ENCODE assay signal across 1 cellular context in the genomic region with DNA sequence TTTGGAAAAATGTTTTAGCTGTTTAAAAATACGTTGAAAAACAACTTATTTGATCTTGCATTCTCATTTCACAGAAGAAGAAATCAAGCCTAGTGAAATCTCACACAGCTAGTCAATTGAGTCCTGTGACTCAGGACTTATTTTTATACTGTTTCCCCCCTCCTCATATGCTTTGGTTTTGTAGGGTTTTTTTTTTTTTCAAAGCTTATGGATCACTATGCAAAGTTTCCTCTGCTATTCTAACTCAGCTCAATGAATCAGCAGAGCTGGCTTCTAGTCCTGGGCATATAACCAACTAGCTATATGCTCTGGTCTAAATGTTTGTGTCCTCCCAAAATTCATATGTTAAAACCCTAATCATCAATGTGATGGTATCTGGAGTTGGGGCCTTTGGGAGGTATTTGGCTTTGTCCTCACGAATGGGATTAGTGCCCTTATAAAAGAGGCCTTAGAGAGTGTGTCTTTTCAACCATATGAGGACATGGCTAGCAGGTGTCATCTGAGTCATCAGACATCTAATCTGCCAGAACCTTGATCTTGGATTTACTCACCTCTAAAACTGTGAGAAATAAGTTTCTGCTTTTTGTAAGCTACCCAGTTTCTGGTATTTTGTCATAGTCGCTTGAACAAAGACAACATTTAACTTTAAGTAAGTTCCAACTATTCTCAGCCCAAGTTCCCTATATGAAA.
A peak's percentile ranks its signal among the peaks of the same experiment; 100 is the strongest.
TF ChIP-seq lines count a peak whose summit lies in the region.

No MANE protein-coding gene starts in this region.

TF ChIP-seq in GM12878, 131 proteins besides CTCF, POLR2A, EP300 and RAD21 (continued from another document):
- TF ChIP-seq ELK1 (IDR thresholded peaks at IDR 0.05; ENCODE audit: low read depth, low read length) (no peak), MEF2A (IDR thresholded peaks at IDR 0.05; ENCODE audit: insufficient read depth, low read depth, low read length) (no peak), SRF (IDR thresholded peaks at IDR 0.05; ENCODE audit: low read depth in 2 of 2, low read length in 2 of 2) (peak in 1 of 2 experiments; percentile 65; a peak in 1 of 4 replicates), NFIC (IDR thresholded peaks at IDR 0.05; ENCODE audit: low read depth, low read length) (peak; percentile 83), FOXM1 (IDR thresholded peaks at IDR 0.05; ENCODE audit: low read depth, low read length) (peak; percentile 66; the same call in 1 of the 2 replicates), ZBTB33 (IDR thresholded peaks at IDR 0.05) (no peak), RUNX3 (IDR thresholded peaks at IDR 0.05; ENCODE audit: low read length) (peak; percentile 18)
- TF ChIP-seq, protein P1, sequence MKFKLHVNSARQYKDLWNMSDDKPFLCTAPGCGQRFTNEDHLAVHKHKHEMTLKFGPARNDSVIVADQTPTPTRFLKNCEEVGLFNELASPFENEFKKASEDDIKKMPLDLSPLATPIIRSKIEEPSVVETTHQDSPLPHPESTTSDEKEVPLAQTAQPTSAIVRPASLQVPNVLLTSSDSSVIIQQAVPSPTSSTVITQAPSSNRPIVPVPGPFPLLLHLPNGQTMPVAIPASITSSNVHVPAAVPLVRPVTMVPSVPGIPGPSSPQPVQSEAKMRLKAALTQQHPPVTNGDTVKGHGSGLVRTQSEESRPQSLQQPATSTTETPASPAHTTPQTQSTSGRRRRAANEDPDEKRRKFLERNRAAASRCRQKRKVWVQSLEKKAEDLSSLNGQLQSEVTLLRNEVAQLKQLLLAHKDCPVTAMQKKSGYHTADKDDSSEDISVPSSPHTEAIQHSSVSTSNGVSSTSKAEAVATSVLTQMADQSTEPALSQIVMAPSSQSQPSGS (IDR thresholded peaks at IDR 0.05; ENCODE audit: low read length): peak; percentile 72; the same call in 1 of the 2 replicates
- TF ChIP-seq, protein P2, sequence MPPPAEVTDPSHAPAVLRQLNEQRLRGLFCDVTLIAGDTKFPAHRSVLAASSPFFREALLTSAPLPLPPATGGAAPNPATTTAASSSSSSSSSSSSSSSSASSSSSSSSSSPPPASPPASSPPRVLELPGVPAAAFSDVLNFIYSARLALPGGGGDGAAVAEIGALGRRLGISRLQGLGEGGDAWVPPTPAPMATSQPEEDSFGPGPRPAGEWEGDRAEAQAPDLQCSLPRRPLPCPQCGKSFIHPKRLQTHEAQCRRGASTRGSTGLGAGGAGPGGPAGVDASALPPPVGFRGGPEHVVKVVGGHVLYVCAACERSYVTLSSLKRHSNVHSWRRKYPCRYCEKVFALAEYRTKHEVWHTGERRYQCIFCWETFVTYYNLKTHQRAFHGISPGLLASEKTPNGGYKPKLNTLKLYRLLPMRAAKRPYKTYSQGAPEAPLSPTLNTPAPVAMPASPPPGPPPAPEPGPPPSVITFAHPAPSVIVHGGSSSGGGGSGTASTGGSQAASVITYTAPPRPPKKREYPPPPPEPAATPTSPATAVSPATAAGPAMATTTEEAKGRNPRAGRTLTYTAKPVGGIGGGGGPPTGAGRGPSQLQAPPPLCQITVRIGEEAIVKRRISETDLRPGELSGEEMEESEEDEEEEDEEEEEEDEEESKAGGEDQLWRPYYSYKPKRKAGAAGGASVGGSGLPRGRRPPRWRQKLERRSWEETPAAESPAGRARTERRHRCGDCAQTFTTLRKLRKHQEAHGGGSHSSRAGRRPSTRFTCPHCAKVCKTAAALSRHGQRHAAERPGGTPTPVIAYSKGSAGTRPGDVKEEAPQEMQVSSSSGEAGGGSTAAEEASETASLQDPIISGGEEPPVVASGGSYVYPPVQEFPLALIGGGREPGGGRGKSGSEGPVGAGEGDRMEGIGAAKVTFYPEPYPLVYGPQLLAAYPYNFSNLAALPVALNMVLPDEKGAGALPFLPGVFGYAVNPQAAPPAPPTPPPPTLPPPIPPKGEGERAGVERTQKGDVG (CRISPR knock-in tag; IDR thresholded peaks at IDR 0.05): no peak
